ENCODE assay signal across 1 cellular context in the genomic region with DNA sequence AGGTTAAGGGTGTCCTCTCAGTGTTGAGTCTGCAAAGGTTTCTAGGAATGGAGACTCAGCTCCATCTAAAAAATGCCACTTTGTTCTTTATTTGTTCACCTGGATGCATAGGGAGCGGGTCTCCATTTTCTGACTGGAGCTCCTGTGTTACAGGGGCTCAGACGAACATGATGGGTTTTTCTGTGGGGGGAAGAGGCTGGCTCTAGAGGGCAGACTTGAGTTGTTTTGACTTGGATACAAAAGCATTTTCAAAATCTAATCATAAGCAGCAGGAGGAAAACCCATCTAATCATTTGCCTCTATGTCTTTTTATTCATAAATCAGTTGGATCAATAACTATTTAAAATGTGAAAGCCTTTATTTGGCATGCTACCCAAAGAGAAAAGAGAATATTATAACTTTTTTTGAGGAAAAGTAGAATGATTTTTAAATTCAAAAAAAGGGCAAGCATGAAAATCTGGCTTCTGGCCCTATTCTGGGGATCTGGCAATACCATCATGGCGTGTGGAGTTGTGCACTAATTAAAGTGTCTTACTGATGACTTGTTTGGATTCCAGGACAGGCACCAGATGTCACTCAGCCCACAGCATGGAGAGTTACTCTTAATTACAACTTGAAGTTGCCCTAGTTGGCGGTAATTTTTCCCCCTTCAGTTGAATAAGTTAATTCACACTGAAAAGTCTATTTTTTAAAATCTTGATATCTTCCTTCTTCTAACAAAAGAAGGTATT.
TF ChIP-seq lines count a peak whose summit lies in the region.

No MANE protein-coding gene starts in this region.

TF ChIP-seq in SK-N-SH, 30 proteins besides CTCF, POLR2A, EP300 and RAD21 (continued from another document):
- TF ChIP-seq, protein P1, sequence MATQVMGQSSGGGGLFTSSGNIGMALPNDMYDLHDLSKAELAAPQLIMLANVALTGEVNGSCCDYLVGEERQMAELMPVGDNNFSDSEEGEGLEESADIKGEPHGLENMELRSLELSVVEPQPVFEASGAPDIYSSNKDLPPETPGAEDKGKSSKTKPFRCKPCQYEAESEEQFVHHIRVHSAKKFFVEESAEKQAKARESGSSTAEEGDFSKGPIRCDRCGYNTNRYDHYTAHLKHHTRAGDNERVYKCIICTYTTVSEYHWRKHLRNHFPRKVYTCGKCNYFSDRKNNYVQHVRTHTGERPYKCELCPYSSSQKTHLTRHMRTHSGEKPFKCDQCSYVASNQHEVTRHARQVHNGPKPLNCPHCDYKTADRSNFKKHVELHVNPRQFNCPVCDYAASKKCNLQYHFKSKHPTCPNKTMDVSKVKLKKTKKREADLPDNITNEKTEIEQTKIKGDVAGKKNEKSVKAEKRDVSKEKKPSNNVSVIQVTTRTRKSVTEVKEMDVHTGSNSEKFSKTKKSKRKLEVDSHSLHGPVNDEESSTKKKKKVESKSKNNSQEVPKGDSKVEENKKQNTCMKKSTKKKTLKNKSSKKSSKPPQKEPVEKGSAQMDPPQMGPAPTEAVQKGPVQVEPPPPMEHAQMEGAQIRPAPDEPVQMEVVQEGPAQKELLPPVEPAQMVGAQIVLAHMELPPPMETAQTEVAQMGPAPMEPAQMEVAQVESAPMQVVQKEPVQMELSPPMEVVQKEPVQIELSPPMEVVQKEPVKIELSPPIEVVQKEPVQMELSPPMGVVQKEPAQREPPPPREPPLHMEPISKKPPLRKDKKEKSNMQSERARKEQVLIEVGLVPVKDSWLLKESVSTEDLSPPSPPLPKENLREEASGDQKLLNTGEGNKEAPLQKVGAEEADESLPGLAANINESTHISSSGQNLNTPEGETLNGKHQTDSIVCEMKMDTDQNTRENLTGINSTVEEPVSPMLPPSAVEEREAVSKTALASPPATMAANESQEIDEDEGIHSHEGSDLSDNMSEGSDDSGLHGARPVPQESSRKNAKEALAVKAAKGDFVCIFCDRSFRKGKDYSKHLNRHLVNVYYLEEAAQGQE (IDR thresholded peaks at IDR 0.05; ENCODE audit: low read depth, low read length) = no peak
